In the genomic region with DNA sequence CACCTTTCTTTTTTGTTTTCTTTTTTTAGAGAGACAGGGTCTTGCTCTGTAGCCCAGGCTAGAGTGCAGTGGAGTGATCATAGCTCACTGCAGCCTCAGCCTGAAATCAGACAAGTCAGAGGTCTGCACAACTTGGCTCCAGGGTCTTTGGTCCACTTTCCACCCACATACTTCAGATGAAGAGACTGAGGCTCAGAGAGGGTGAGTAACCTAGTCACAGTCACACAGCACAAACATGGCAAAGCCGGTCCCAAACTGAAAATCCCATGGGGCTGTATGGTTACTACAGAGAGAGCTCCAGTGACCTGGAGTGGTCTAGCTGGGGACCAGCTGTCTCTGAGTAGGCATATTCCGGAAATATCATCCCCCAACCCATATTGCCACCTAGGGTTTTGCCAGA, we compare ENCODE assay signal across 23 cellular contexts. TPM values are rescaled to one million over a fixed set of nuclear protein-coding genes. Genes with fewer than 3 reads are reported as not detected.
"Had no signal": no experiment of that assay in that cellular context is flagged by ENCODE, and none has a peak within 500 bp of the region (broad histone marks: within the 10 kb centered on the region; RNA-seq: fewer than 3 reads in every experiment).

No MANE protein-coding gene starts in this region.

- H3K4me1 ChIP-seq: SJSA1 had no signal

- H3K4me2 ChIP-seq: KMS-11 had no signal

- H3K9me3 ChIP-seq: SJSA1 had no signal

- FAIRE-seq: RCC 7860 had no signal

- H3K27ac ChIP-seq: KMS-11, SJSA1, SK-N-MC had no signal

- H3K4me3 ChIP-seq: SJSA1, SK-N-MC had no signal

- H3K9ac ChIP-seq: KMS-11 had no signal

- DNase-seq: IMR-90, Kasumi-1, MM.1S, NCI-H1092 treated with DMSO at 0.1 percent for 48 hours, NCI-H1436, NCI-H187, NCI-H2029, NCI-H2081 treated with DMSO at 0.1 percent for 48 hours, NCI-H2171, NCI-H226, NCI-H446, NCI-H510A, NCI-H524 treated with DMSO at 0.1 percent for 48 hours, NCI-H69, NCI-H774, Right ventricle myocardium superior, RPMI8226, SIG-M5 had no signal

- H3K36me3 ChIP-seq: SJSA1 had no signal

RNA-seq across cellular contexts. Expression of gene LHX5, which starts 19.2 kb away (rescaled TPM):
- total RNA-seq: HT-29, IMR-90, Right ventricle myocardium superior, SJSA1 had no signal
- polyA plus RNA-seq: IMR-90 had no signal

RNA-seq across cellular contexts. Expression of gene SDS, which starts 48.8 kb away (rescaled TPM):
- total RNA-seq: HT-29, IMR-90, Right ventricle myocardium superior, SJSA1 had no signal
- polyA plus RNA-seq: IMR-90 had no signal
